Comparison of ENCODE assay signal across 7 cellular contexts in genomic region chr16:49484454-49484853, GRCh38.
A peak's percentile ranks its signal among the peaks of the same experiment; 100 is the strongest.
DNase-seq lines count a peak whose midpoint lies in the region; ATAC-seq and TF ChIP-seq lines count a peak whose summit lies in the region.

No MANE protein-coding gene starts in this region.

- no peak overlapping the region for H4K8ac ChIP-seq in neuronal stem cell (ENCODE audit: low read depth, low read length)

- no peak overlapping the region for H3K14ac ChIP-seq in neuronal stem cell (ENCODE audit: low read length)

- H3K23ac ChIP-seq in neuronal stem cell (ENCODE audit: low read depth, low read length, poor library complexity): no peak overlapping the region

- no peak overlapping the region for H4K91ac ChIP-seq in neuronal stem cell (ENCODE audit: low read depth, low read length, poor library complexity)

- no peak overlapping the region for H3K4me2 ChIP-seq in neuronal stem cell (ENCODE audit: insufficient read depth, low read length, poor library complexity, severe bottlenecking)

- peaks cover 0 to 4% (median 3%) of the 10 kb centered on the region in 3 experiments for H3K27me3 ChIP-seq in neuronal stem cell (ENCODE audit: control insufficient read depth in 3 of 3, insufficient read depth in 3 of 3, low read depth in 1 of 3, low read length in 3 of 3)

- no peak overlapping the region for H3K4ac ChIP-seq in neuronal stem cell (ENCODE audit: low read length)

- no peak overlapping the region for H3K27ac ChIP-seq in neuronal stem cell (replicated peaks; ENCODE audit: low read length)

- ATAC-seq in GM21360 (IDR thresholded peaks at IDR 0.05; ENCODE audit: unreplicated experiment) (peak; percentile 68), HG03457 (IDR thresholded peaks at IDR 0.05; ENCODE audit: unreplicated experiment) (no peak), HG03025 (IDR thresholded peaks at IDR 0.05; ENCODE audit: low FRiP score, unreplicated experiment) (no peak)

- peaks cover 0 to 17% of the 10 kb centered on the region in 2 donors for H3K36me3 ChIP-seq in neuronal stem cell (replicated peaks in 1 of 2; ENCODE audit: control insufficient read depth in 2 of 2, insufficient read depth in 2 of 2, low read length in 2 of 2)

- H2BK15ac ChIP-seq in neuronal stem cell (ENCODE audit: low read length): no peak overlapping the region

- DNase-seq in NCI-H510A treated with DMSO at 0.1 percent for 48 hours (lab: John Stamatoyannopoulos, UW) (peak; percentile 64), fibroblast of pulmonary artery (ENCODE audit: low read depth) (peak; percentile 10), neuronal stem cell (ENCODE audit: low spot score) (peak; percentile 42), NCI-H1694 (lab: John Stamatoyannopoulos, UW) (no peak)

- no peak overlapping the region for H2BK5ac ChIP-seq in neuronal stem cell (ENCODE audit: low read length)

- WGBS in neuronal stem cell (ENCODE audit: extremely low coverage in 2 of 2, insufficient read length in 2 of 2, insufficient replicate concordance in 1 of 2), 2 donors: no CpG with 5 or more reads among the region's 18 CpGs

- no peaks in the 10 kb centered on the region for H3K79me1 ChIP-seq in neuronal stem cell (ENCODE audit: low read depth, low read length)

- H3K4me3 ChIP-seq in fibroblast of pulmonary artery (replicated peaks; ENCODE audit: low read depth, low read length) (no peak overlapping the region), neuronal stem cell (ENCODE audit: low read length in 2 of 2) (no peak overlapping the region)

- H3K9me3 ChIP-seq in neuronal stem cell (replicated peaks in 1 of 2; ENCODE audit: control insufficient read depth in 2 of 2, insufficient read depth in 1 of 2, low read depth in 1 of 2, low read length in 2 of 2): peaks cover 0 to 4% of the 10 kb centered on the region in 2 donors

- no peak overlapping the region for H2AFZ ChIP-seq in neuronal stem cell (ENCODE audit: low read length)

- H3K4me1 ChIP-seq in neuronal stem cell (ENCODE audit: control insufficient read depth in 2 of 2, insufficient read depth in 1 of 2, low read depth in 1 of 2, low read length in 2 of 2): no peaks in the 10 kb centered on the region

- no peak overlapping the region for H2AK5ac ChIP-seq in neuronal stem cell (ENCODE audit: low read depth, low read length)

- H3K18ac ChIP-seq in neuronal stem cell (ENCODE audit: low read length): no peak overlapping the region

- H2BK12ac ChIP-seq in neuronal stem cell (ENCODE audit: low read length): no peak overlapping the region

- no peak for TF ChIP-seq CTCF in fibroblast of pulmonary artery (IDR thresholded peaks at IDR 0.05; ENCODE audit: low read length, missing control alignments)

- H3K9ac ChIP-seq in neuronal stem cell (ENCODE audit: low read depth, low read length, poor library complexity): no peak overlapping the region

- H2BK120ac ChIP-seq in neuronal stem cell (ENCODE audit: low read depth, low read length): no peak overlapping the region
